In genomic region chr6:12494161-12494560, GRCh38 we compare ENCODE assay signal across 20 cellular contexts.
DNase-seq lines count a peak whose midpoint lies in the region; FAIRE-seq and TF ChIP-seq lines count a peak whose summit lies in the region.
"Had no signal": no experiment of that assay in that cellular context is flagged by ENCODE, and none has a peak within 500 bp of the region (broad histone marks: within the 10 kb centered on the region; RNA-seq: fewer than 3 reads in every experiment).

No MANE protein-coding gene starts in this region.

- H3K23ac ChIP-seq in trophoblast cell (ENCODE audit: low read length), result no peak overlapping the region

- no peak overlapping the region for H2BK12ac ChIP-seq in trophoblast cell (ENCODE audit: low read length)

- no TSS peak for BruUV-seq in Calu3 (replicated peaks; lab: Mats Ljungman, UMichigan)

- DNase-seq in Calu3 (no peak), kidney (peak; percentile 46), trophoblast cell (no peak), kidney tubule cell (ENCODE audit: low spot score) (no peak), NCI-H510A treated with DMSO at 0.1 percent for 48 hours (lab: John Stamatoyannopoulos, UW) (no peak)
- no peak for DNase-seq in activated CD4-positive, alpha-beta T cell treated with anti-CD3 and anti-CD28 coated beads, Interleukin-2, amount 50 U/mL, for 4 hours
- DNase-seq: AML-193; BE2C; CD4-positive, alpha-beta memory T cell; COR-L47; DMS153; DND-41; GOT3; HFFc6 had no signal

- H3K27me3 ChIP-seq in trophoblast cell (ENCODE audit: insufficient read depth, low read length), result no peaks in the 10 kb centered on the region
- H3K27me3 ChIP-seq: BE2C; BLaER1 treated with 17β-estradiol and CSF1 and Interleukin-3, amounts not matched to agents 10 nM and 100 nM had no signal

- peaks cover 3% of the 10 kb centered on the region for H3K36me3 Mint-ChIP-seq in Calu3 (ENCODE audit: insufficient read depth, unreplicated experiment)
- H3K36me3 Mint-ChIP-seq: CD4-positive, alpha-beta memory T cell had no signal

- no peak overlapping the region for H4K8ac ChIP-seq in trophoblast cell (ENCODE audit: low read depth, low read length)

- H3K27ac ChIP-seq in kidney (ENCODE audit: low read depth in 2 of 2, low read length in 2 of 2) (no peak overlapping the region), trophoblast cell (ENCODE audit: low read depth, low read length) (no peak overlapping the region)
- H3K27ac ChIP-seq: BLaER1 treated with 17β-estradiol and CSF1 and Interleukin-3, amounts not matched to agents 10 nM and 100 nM had no signal

- H3K79me2 ChIP-seq in trophoblast cell (ENCODE audit: control insufficient read depth, insufficient read depth, low read length, poor library complexity), result no peaks in the 10 kb centered on the region

- H3K27me3 Mint-ChIP-seq in Calu3 (ENCODE audit: unreplicated experiment), result no peaks in the 10 kb centered on the region

- H3K4ac ChIP-seq in trophoblast cell (ENCODE audit: low read depth, low read length), result no peak overlapping the region

- H2BK5ac ChIP-seq in trophoblast cell (ENCODE audit: low read depth, low read length, poor library complexity), result no peak overlapping the region

- H4K91ac ChIP-seq in trophoblast cell (ENCODE audit: low read depth, low read length), result no peak overlapping the region

- no peaks in the 10 kb centered on the region for H3K79me1 ChIP-seq in trophoblast cell (ENCODE audit: low read length)

- TF ChIP-seq CTCF in Calu3 (IDR thresholded peaks at IDR 0.05; ENCODE audit: unreplicated experiment) (no peak), kidney (IDR thresholded peaks at IDR 0.05; ENCODE audit: borderline replicate concordance, extremely low read depth, insufficient read depth) (no peak)

- no peak overlapping the region for H3K14ac ChIP-seq in trophoblast cell (ENCODE audit: low read length)

- H3K4me2 ChIP-seq in trophoblast cell (ENCODE audit: low read length), result no peak overlapping the region
- H3K4me2 ChIP-seq: BLaER1 treated with 17β-estradiol and CSF1 and Interleukin-3, amounts not matched to agents 10 nM and 100 nM had no signal

- H4K12ac ChIP-seq in trophoblast cell (ENCODE audit: low read depth, low read length), result no peak overlapping the region

- no peak for FAIRE-seq in kidney (lab: Jason Lieb, UNC)
- FAIRE-seq: G401.6, GM12878, GM19239, H54 had no signal

- no peaks in the 10 kb centered on the region for H3K9me3 Mint-ChIP-seq in Calu3 (ENCODE audit: low read depth, unreplicated experiment)
- H3K9me3 Mint-ChIP-seq: HFFc6 had no signal

- H3K36me3 ChIP-seq in kidney (ENCODE audit: control insufficient read depth in 1 of 2, insufficient read depth in 2 of 2, low read length in 2 of 2) (no peaks in the 10 kb centered on the region), trophoblast cell (ENCODE audit: control insufficient read depth in 1 of 2, insufficient read depth in 2 of 2, low read length in 2 of 2) (no peaks in the 10 kb centered on the region)
- H3K36me3 ChIP-seq: BE2C; BLaER1 treated with 17β-estradiol and CSF1 and Interleukin-3, amounts not matched to agents 10 nM and 100 nM; HAP-1 had no signal

- no peak overlapping the region for H3K18ac ChIP-seq in trophoblast cell (ENCODE audit: low read length)

- intact Hi-C loops in Calu3 (cut with micrococcal nuclease; ENCODE audit: unreplicated experiment), result loop anchor here (5.0 kb wide), 2 partner anchors 162 to 202 kb away; partner anchors contain the start of gene EDN1
- intact Hi-C loops in kidney (cut with DNase I), result no loop called here

- no peak overlapping the region for H2BK120ac ChIP-seq in trophoblast cell (ENCODE audit: insufficient read depth, low read length, poor library complexity)

- CTCF ChIA-PET in Calu3 (lab: Charles Lee), result no interaction called here

- WGBS in trophoblast cell (ENCODE audit: extremely low coverage, insufficient coverage, insufficient read length), result no CpG with 5 or more reads among the region's 7 CpGs

- peaks cover 39% of the 10 kb centered on the region for H3K4me1 Mint-ChIP-seq in Calu3 (ENCODE audit: low read depth, unreplicated experiment)
- H3K4me1 Mint-ChIP-seq: CD4-positive, alpha-beta memory T cell had no signal

- H3K4me3 ChIP-seq in kidney (ENCODE audit: low read length in 2 of 2), result no peak overlapping the region
- H3K4me3 ChIP-seq in trophoblast cell (ENCODE audit: low read depth, low read length), result peak overlapping the region; percentile 0
- H3K4me3 ChIP-seq: BLaER1 treated with 17β-estradiol and CSF1 and Interleukin-3, amounts not matched to agents 10 nM and 100 nM; GM12878; HAP-1 had no signal

- no peak overlapping the region for H3K9ac ChIP-seq in kidney (ENCODE audit: low read length in 2 of 2)
- H3K9ac ChIP-seq in trophoblast cell (ENCODE audit: low read length), result no peak overlapping the region
- H3K9ac ChIP-seq: BLaER1 treated with 17β-estradiol and CSF1 and Interleukin-3, amounts not matched to agents 10 nM and 100 nM had no signal

- no peak overlapping the region for H3K4me3 Mint-ChIP-seq in Calu3 (ENCODE audit: low read depth, unreplicated experiment)
- H3K4me3 Mint-ChIP-seq: CD4-positive, alpha-beta memory T cell; HFFc6 had no signal

- H2AFZ ChIP-seq in trophoblast cell (ENCODE audit: insufficient read depth, low read length, poor library complexity), result no peak overlapping the region

- peaks cover 0 to 5% of the 10 kb centered on the region in 2 donors for H3K4me1 ChIP-seq in kidney (ENCODE audit: control insufficient read depth in 1 of 2, insufficient read depth in 1 of 2, low read depth in 1 of 2, low read length in 2 of 2)
- no peaks in the 10 kb centered on the region for H3K4me1 ChIP-seq in trophoblast cell (ENCODE audit: control insufficient read depth in 1 of 2, insufficient read depth in 2 of 2, low read length in 2 of 2)
- H3K4me1 ChIP-seq: BE2C, HAP-1 had no signal

- no peak overlapping the region for H2AK5ac ChIP-seq in trophoblast cell (ENCODE audit: low read length)

- peak overlapping the region; percentile 29 for H3K27ac Mint-ChIP-seq in Calu3 (ENCODE audit: unreplicated experiment)
- H3K27ac Mint-ChIP-seq: CD4-positive, alpha-beta memory T cell; HFFc6 had no signal

- H3K9me3 ChIP-seq in kidney (ENCODE audit: control insufficient read depth in 1 of 2, low read length in 2 of 2), result no peaks in the 10 kb centered on the region
- peaks cover 3% of the 10 kb centered on the region for H3K9me3 ChIP-seq in trophoblast cell (ENCODE audit: insufficient read depth, low read depth, low read length)
- H3K9me3 ChIP-seq: BE2C, HAP-1 had no signal
